Comparison of ENCODE assay signal across 8 cellular contexts in the genomic region with DNA sequence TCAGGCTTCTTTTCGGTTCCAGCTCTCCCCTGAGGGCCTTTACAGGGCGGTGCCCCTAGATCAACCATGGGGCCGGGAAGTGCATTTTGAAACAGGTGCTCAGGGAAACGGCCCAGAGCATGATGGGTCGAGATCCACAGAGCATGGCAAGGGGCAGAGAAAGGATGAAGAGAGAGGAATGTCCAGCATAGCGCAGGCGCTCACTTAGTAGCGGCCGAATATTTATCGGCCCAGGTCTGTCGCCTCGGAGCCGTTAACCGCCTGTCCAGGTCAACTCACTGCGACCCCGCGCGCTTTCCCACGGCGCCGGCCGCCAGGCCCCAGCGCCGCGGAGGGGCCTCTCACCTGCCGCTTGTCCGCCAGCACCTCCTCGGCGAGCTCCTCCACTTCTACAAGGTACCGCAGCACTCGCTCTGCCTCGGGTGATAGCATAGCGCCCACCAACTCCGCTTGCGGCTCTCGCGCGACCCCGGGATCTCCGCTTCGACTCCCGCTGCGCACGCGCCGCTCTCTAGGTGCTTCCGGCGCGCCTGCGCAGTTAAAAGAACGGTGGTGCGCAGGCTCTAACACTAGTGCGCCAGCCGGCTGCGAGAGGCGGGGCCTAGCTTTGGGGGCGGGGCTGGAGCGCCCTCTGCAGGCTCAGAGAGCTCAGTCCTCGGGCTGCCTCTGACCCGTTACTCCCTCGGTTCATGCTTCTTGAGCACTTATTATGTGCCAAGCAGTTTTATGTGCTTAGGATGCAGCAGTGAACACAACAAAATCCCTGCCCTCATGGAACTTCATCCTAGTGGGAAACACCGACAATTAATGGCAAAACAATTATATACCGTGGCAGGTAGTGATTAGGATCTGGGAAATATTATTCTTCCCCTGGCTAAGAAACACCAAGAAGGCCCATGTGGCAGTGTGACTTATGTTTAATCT. TPM values are rescaled to one million over a fixed set of nuclear protein-coding genes. Genes with fewer than 3 reads are reported as not detected.
DNase-seq lines count a peak whose midpoint lies in the region; ATAC-seq and TF ChIP-seq lines count a peak whose summit lies in the region.

TSS of gene PDRG1 (minus strand) at position 517 of the 924 bp plus-strand sequence. CDS start at position 432, 85 bp downstream.

- peak; percentile 93 for TF ChIP-seq CTCF in astrocyte of the cerebellum (IDR thresholded peaks at IDR 0.05; ENCODE audit: low read depth, low read length, missing control alignments)

- peaks cover 7% of the 10 kb centered on the region for H3K27me3 Mint-ChIP-seq in T-helper 2 cell treated with Interferon-gamma antibody and Interleukin-4, amounts not matched to agents 5 μg/mL and 100 μg/mL, for 36 hours (ENCODE audit: low read depth)

- H3K4me1 Mint-ChIP-seq in T-helper 2 cell treated with Interferon-gamma antibody and Interleukin-4, amounts not matched to agents 5 μg/mL and 100 μg/mL, for 36 hours (ENCODE audit: low read depth): peaks cover 28% of the 10 kb centered on the region

- no peaks in the 10 kb centered on the region for H3K9me3 Mint-ChIP-seq in T-helper 2 cell treated with Interferon-gamma antibody and Interleukin-4, amounts not matched to agents 5 μg/mL and 100 μg/mL, for 36 hours

- H3K36me3 Mint-ChIP-seq in T-helper 2 cell treated with Interferon-gamma antibody and Interleukin-4, amounts not matched to agents 5 μg/mL and 100 μg/mL, for 36 hours (ENCODE audit: low read depth): peaks cover 27% of the 10 kb centered on the region

- DNase-seq in A172 (ENCODE audit: low spot score): peak; percentile 90
- peak; percentile 91 for DNase-seq in NCI-H2029 (lab: John Stamatoyannopoulos, UW)
- DNase-seq in T-helper 2 cell treated with Interferon-gamma antibody and Interleukin-4, amounts not matched to agents 5 μg/mL and 100 μg/mL, for 36 hours (ENCODE audit: low spot score): peak; percentile 97
- peak; percentile 88 for DNase-seq in astrocyte of the cerebellum (ENCODE audit: low read depth)
- DNase-seq in hippocampal formation (lab: John Stamatoyannopoulos, UW): peak; percentile 77 to 84
- peak; percentile 95 for DNase-seq in retina

- in situ Hi-C loops in astrocyte of the cerebellum (cut with HindIII; ENCODE audit: low sequenced_read_pairs): no loop called here

- ATAC-seq in GM18511 (IDR thresholded peaks at IDR 0.05; ENCODE audit: unreplicated experiment) (peak; percentile 94), HG03025 (IDR thresholded peaks at IDR 0.05; ENCODE audit: low FRiP score, unreplicated experiment) (peak; percentile 81)

- peak within 1 kb of the TSS; percentile 76 for H3K4me3 ChIP-seq in astrocyte of the cerebellum (ENCODE audit: low read depth, low read length)

- H3K4me3 Mint-ChIP-seq in T-helper 2 cell treated with Interferon-gamma antibody and Interleukin-4, amounts not matched to agents 5 μg/mL and 100 μg/mL, for 36 hours: peak within 1 kb of the TSS; percentile 97

- peak within 1 kb of the TSS; percentile 95 for H3K27ac Mint-ChIP-seq in T-helper 2 cell treated with Interferon-gamma antibody and Interleukin-4, amounts not matched to agents 5 μg/mL and 100 μg/mL, for 36 hours

RNA-seq across cellular contexts. Expression of gene PDRG1, which starts in this region (rescaled TPM):
- 7.9 and 11.5 TPM in 2 replicates for total RNA-seq in A172 (2014; rRNA removed; shearing (Covaris generic))

Comparison
In these comparisons a context has a peak if more than half of its experiments do, and no peak if none do; other contexts are left out.
1. Peak in every context shown above with its lines: DNase-seq, ATAC-seq and H3K4me3 ChIP-seq.